19 cellular contexts compared by ENCODE assay signal in the genomic region with DNA sequence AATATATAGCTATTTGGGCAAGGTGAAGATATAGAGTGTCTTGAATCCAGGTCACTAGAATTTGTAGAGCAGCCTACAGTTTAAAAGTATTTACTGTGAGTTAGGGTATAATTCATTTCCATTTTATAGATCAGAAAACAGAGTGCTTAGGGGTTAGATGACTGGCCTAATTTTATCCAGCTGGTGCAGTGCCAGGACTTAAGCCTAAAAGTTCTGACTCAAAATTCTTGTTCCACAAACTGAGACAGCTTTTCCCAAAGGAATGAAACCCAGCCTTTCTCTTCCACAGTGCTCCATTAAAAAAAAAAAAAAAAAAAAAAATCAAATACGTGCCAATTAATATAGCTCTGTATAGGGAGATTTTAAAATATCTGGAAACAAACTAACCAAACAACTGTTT.
DNase-seq lines count a peak whose midpoint lies in the region; ATAC-seq, FAIRE-seq and TF ChIP-seq lines count a peak whose summit lies in the region.
"Had no signal": no experiment of that assay in that cellular context is flagged by ENCODE, and none has a peak within 500 bp of the region (broad histone marks: within the 10 kb centered on the region; RNA-seq: fewer than 3 reads in every experiment).

No MANE protein-coding gene starts in this region.

- TF ChIP-seq CTCF in astrocyte (IDR thresholded peaks at IDR 0.05; ENCODE audit: insufficient read depth, low read depth, low read length) (no peak), foreskin fibroblast (IDR thresholded peaks at IDR 0.05; ENCODE audit: low read depth, low read length) (no peak)

- H3K27me3 ChIP-seq in astrocyte (ENCODE audit: insufficient read depth, low read length): no peaks in the 10 kb centered on the region

- H3K4me1 ChIP-seq in astrocyte (ENCODE audit: insufficient read depth, low read length): peaks cover 5% of the 10 kb centered on the region

- H3K4me2 ChIP-seq in astrocyte (ENCODE audit: low read length): no peak overlapping the region
- H3K4me2 ChIP-seq: GM23338, KMS-11 had no signal

- H3K9me3 ChIP-seq in astrocyte (ENCODE audit: insufficient read depth, low read depth, low read length): no peaks in the 10 kb centered on the region

- peak; percentile 43 for FAIRE-seq in astrocyte (lab: Jason Lieb, UNC)
- FAIRE-seq: GM12892 had no signal

- H3K4me3 ChIP-seq in astrocyte (ENCODE audit: insufficient read depth, low read depth, low read length): no peak overlapping the region
- H3K4me3 ChIP-seq in foreskin fibroblast (ENCODE audit: low read depth in 1 of 2, low read length in 2 of 2): no peak overlapping the region
- H3K4me3 ChIP-seq: GM23338, SK-N-MC had no signal

- H3K79me2 ChIP-seq in astrocyte (ENCODE audit: insufficient read depth, low read length): no peaks in the 10 kb centered on the region

- no peak overlapping the region for H2AFZ ChIP-seq in astrocyte (ENCODE audit: low read depth, low read length)
- H2AFZ ChIP-seq: GM23338 had no signal

- H3K9ac ChIP-seq in astrocyte (ENCODE audit: low read length): no peak overlapping the region
- H3K9ac ChIP-seq: KMS-11 had no signal

- H3K36me3 Mint-ChIP-seq in astrocyte (ENCODE audit: low read depth, unreplicated experiment): no peaks in the 10 kb centered on the region
- H3K36me3 Mint-ChIP-seq in activated CD4-positive, alpha-beta T cell treated with anti-CD3 and anti-CD28 coated beads, Interleukin-2, amount 10 ng/mL, durations not matched to agents 7 days and 5 days (ENCODE audit: low read depth): no peaks in the 10 kb centered on the region

- H3K4me3 Mint-ChIP-seq in astrocyte (ENCODE audit: unreplicated experiment): no peak overlapping the region
- no peak overlapping the region for H3K4me3 Mint-ChIP-seq in activated CD4-positive, alpha-beta T cell treated with anti-CD3 and anti-CD28 coated beads, Interleukin-2, amount 10 ng/mL, durations not matched to agents 7 days and 5 days
- H3K4me3 Mint-ChIP-seq: GM23338 had no signal

- H3K36me3 ChIP-seq in astrocyte (ENCODE audit: insufficient read depth, low read length): no peaks in the 10 kb centered on the region

- no peaks in the 10 kb centered on the region for H3K9me3 Mint-ChIP-seq in astrocyte (ENCODE audit: unreplicated experiment)
- H3K9me3 Mint-ChIP-seq in activated CD4-positive, alpha-beta T cell treated with anti-CD3 and anti-CD28 coated beads, Interleukin-2, amount 10 ng/mL, durations not matched to agents 7 days and 5 days: no peaks in the 10 kb centered on the region
- H3K9me3 Mint-ChIP-seq: GM23338 had no signal

- no peak overlapping the region for H3K27ac Mint-ChIP-seq in astrocyte (ENCODE audit: unreplicated experiment)
- no peak overlapping the region for H3K27ac Mint-ChIP-seq in activated CD4-positive, alpha-beta T cell treated with anti-CD3 and anti-CD28 coated beads, Interleukin-2, amount 10 ng/mL, durations not matched to agents 7 days and 5 days
- H3K27ac Mint-ChIP-seq: GM23338 had no signal

- no peak overlapping the region for H3K27ac ChIP-seq in astrocyte (ENCODE audit: low read depth, low read length)
- H3K27ac ChIP-seq: KMS-11, SK-N-MC had no signal

- no peaks in the 10 kb centered on the region for H4K20me1 ChIP-seq in astrocyte (ENCODE audit: insufficient read depth, low read length)

- peaks cover 4% of the 10 kb centered on the region for H3K4me1 Mint-ChIP-seq in astrocyte (ENCODE audit: low read depth, unreplicated experiment)
- no peaks in the 10 kb centered on the region for H3K4me1 Mint-ChIP-seq in activated CD4-positive, alpha-beta T cell treated with anti-CD3 and anti-CD28 coated beads, Interleukin-2, amount 10 ng/mL, durations not matched to agents 7 days and 5 days

- CTCF ChIA-PET in activated CD4-positive, alpha-beta T cell treated with anti-CD3 and anti-CD28 coated beads, Interleukin-2, amount 10 ng/mL, durations not matched to agents 7 days and 5 days (lab: Charles Lee): no interaction called here

- DNase-seq in AG08395 (ENCODE audit: low spot score) (peak; percentile 41), HCEC 1CT (peak; percentile 71), astrocyte (ENCODE audit: low read depth) (peak; percentile 26), foreskin fibroblast (peak; percentile 63 to 88)
- no peak for DNase-seq in activated CD4-positive, alpha-beta T cell treated with anti-CD3 and anti-CD28 coated beads, Interleukin-2, amount 10 ng/mL, durations not matched to agents 7 days and 5 days
- no peak for DNase-seq in effector CD8-positive, alpha-beta T cell (lab: John Stamatoyannopoulos, UW)
- DNase-seq: AML-193, DMS53, NCI-H1417, NCI-H2029, NCI-H510A, NCI-H82 had no signal

- no peak for ATAC-seq in HG03565 (IDR thresholded peaks at IDR 0.05; ENCODE audit: unreplicated experiment)
- ATAC-seq in HG02763 (IDR thresholded peaks at IDR 0.05; ENCODE audit: unreplicated experiment): no peak
- ATAC-seq: GM23338, Right ventricle myocardium inferior had no signal

- POLR2A ChIA-PET in activated CD4-positive, alpha-beta T cell treated with anti-CD3 and anti-CD28 coated beads, Interleukin-2, amount 10 ng/mL, durations not matched to agents 7 days and 5 days (lab: Charles Lee): no interaction called here

- H3K27me3 Mint-ChIP-seq in astrocyte (ENCODE audit: low read depth, unreplicated experiment): no peaks in the 10 kb centered on the region
- H3K27me3 Mint-ChIP-seq in activated CD4-positive, alpha-beta T cell treated with anti-CD3 and anti-CD28 coated beads, Interleukin-2, amount 10 ng/mL, durations not matched to agents 7 days and 5 days: peaks cover 1% of the 10 kb centered on the region

Comparison
In these comparisons a context has a peak if more than half of its experiments do, and no peak if none do; other contexts are left out.
1. DNase-seq: peak in AG08395 (single experiment), HCEC 1CT (single experiment), astrocyte (single experiment) and foreskin fibroblast (2 of 2); none in activated CD4-positive, alpha-beta T cell treated with anti-CD3 and anti-CD28 coated beads, Interleukin-2, amount 10 ng/mL, durations not matched to agents 7 days and 5 days (single experiment) and effector CD8-positive, alpha-beta T cell (single experiment).